ENCODE assay signal across 7 cellular contexts in genomic region chr19:2478756-2479555, GRCh38. TPM values are rescaled to one million over a fixed set of nuclear protein-coding genes. Genes with fewer than 3 reads are reported as not detected.
DNase-seq lines count a peak whose midpoint lies in the region; ATAC-seq and TF ChIP-seq lines count a peak whose summit lies in the region.

No MANE protein-coding gene starts in this region.

- H2AFZ ChIP-seq in mammary epithelial cell (ENCODE audit: low read depth, low read length): peak overlapping the region; percentile 13

- no TSS peak for BruUV-seq in mammary epithelial cell (replicated peaks; lab: Mats Ljungman, UMichigan)

- H3K79me2 ChIP-seq in mammary epithelial cell (ENCODE audit: insufficient read depth, low read length): peaks cover 38% of the 10 kb centered on the region

- ATAC-seq in HG03159 (IDR thresholded peaks at IDR 0.05; ENCODE audit: unreplicated experiment): no peak
- ATAC-seq in HG03139 (IDR thresholded peaks at IDR 0.05; ENCODE audit: unreplicated experiment): no peak

- peak overlapping the region; percentile 95 for H3K4me3 ChIP-seq in H7 (ENCODE audit: insufficient read depth, low read depth, low read length)
- H3K4me3 ChIP-seq in mammary epithelial cell (replicated peaks in 1 of 3; ENCODE audit: insufficient read depth in 1 of 3, low read depth in 2 of 3, low read length in 3 of 3): peak overlapping the region; percentile 84 to 98 (median 94)

- H4K20me1 ChIP-seq in mammary epithelial cell (ENCODE audit: insufficient read depth, low read length): peaks cover 10% of the 10 kb centered on the region

- WGBS in mammary epithelial cell (ENCODE audit: low coverage, missing lambda C conversion rate): 0% methylated on average over 2 of the region's 39 CpGs

- no peak for TF ChIP-seq CTCF in mammary epithelial cell (conservative IDR thresholded peaks at IDR 0.05 in 1 of 2, IDR thresholded peaks at IDR 0.05 in 1 of 2; ENCODE audit: extremely low read depth in 1 of 2, insufficient read depth in 1 of 2, low read depth in 1 of 2, low read length in 2 of 2)

- H3K36me3 ChIP-seq in H7 (replicated peaks; ENCODE audit: control insufficient read depth, insufficient read depth, low read length): peaks cover 2% of the 10 kb centered on the region; the same call in 1 of the 2 replicates
- H3K36me3 ChIP-seq in mammary epithelial cell (ENCODE audit: insufficient read depth, low read length): no peaks in the 10 kb centered on the region

- intact Hi-C loops in mammary epithelial cell (cut with micrococcal nuclease): loop anchor here (5.0 kb wide), 1 partner anchor 242 kb away; the partner anchor contains the start of genes PLEKHJ1 and SF3A2

- peak overlapping the region; percentile 99 for H3K4me2 ChIP-seq in mammary epithelial cell (ENCODE audit: insufficient read depth, low read depth, low read length)

- no peaks in the 10 kb centered on the region for H3K9me3 ChIP-seq in mammary epithelial cell (replicated peaks; ENCODE audit: insufficient read depth, low read length)

- H3K27me3 ChIP-seq in H7 (ENCODE audit: control insufficient read depth, insufficient read depth, low read length) (peaks cover 6% of the 10 kb centered on the region; the same call in 1 of the 2 replicates), mammary epithelial cell (ENCODE audit: insufficient read depth, low read length) (no peaks in the 10 kb centered on the region)

- peaks cover 23% of the 10 kb centered on the region for H3K4me1 ChIP-seq in mammary epithelial cell (ENCODE audit: insufficient read depth, low read length)

- H3K27ac ChIP-seq in mammary epithelial cell (ENCODE audit: insufficient read depth, low read depth, low read length): peak overlapping the region; percentile 45

- peak; percentile 90 for DNase-seq in H7
- DNase-seq in T1000 (lab: John Stamatoyannopoulos, UW): peak; percentile 66
- DNase-seq in mammary epithelial cell: peak; percentile 69
- peak; percentile 91 for DNase-seq in islet precursor cell
- DNase-seq in stimulated activated CD4-positive, alpha-beta T cell treated with anti-CD3 and anti-CD28 coated beads, Interleukin-1b, Interleukin-23, amount 100 ng/mL, for 48 hours: peak; percentile 58

- in situ Hi-C loops in mammary epithelial cell (cut with MboI; ENCODE audit: low sequenced_read_pairs in 2 of 2): loop anchor here (10.0 kb wide), 2 partner anchors 66 to 136 kb away; no protein-coding TSS in a partner anchor

- CTCF ChIA-PET in mammary epithelial cell (lab: Charles Lee; ENCODE audit: low non-redundant PET): interaction anchor here (0.5 to 0.9 kb wide), 3 partner anchors 40 to 80 kb away, joined by 3 to 5 read pairs (median 4); no protein-coding TSS in a partner anchor

- H3K9ac ChIP-seq in mammary epithelial cell (ENCODE audit: insufficient read depth, low read length): peak overlapping the region; percentile 54

- dilution Hi-C loops in mammary epithelial cell (cut with HindIII; ENCODE audit: low sequenced_read_pairs): no loop called here

RNA-seq across cellular contexts. Expression of gene GADD45B, which starts 3.0 kb away (rescaled TPM):
- 29.4 and 39.9 TPM in 2 replicates for total RNA-seq in H7 (2014; rRNA removed; shearing (Covaris generic))
- total RNA-seq in mammary epithelial cell: 10 to 100 TPM; 18.0 to 83.9 TPM
- 28.3 TPM for polyA plus RNA-seq in mammary epithelial cell
- 38.9 TPM for polyA minus RNA-seq in mammary epithelial cell

RNA-seq across cellular contexts. Expression of gene LMNB2, which starts 22.2 kb away (rescaled TPM):
- total RNA-seq in H7 (2014; rRNA removed; shearing (Covaris generic)): 204 and 229 TPM in 2 replicates
- 100 to 1,000 TPM in 1 of 2 donors, 10 to 100 TPM in 1; 42.0 to 108 TPM for total RNA-seq in mammary epithelial cell
- 78.9 TPM for polyA plus RNA-seq in mammary epithelial cell
- polyA minus RNA-seq in mammary epithelial cell: 98.4 TPM

RNA-seq across cellular contexts. Expression of gene TIMM13, which starts 51.6 kb away (rescaled TPM):
- total RNA-seq in H7 (2014; rRNA removed; shearing (Covaris generic)): 176 and 179 TPM in 2 replicates
- total RNA-seq in mammary epithelial cell: 100 to 1,000 TPM in 1 of 2 donors, 10 to 100 TPM in 1; 20.8 to 133 TPM
- polyA plus RNA-seq in mammary epithelial cell: 62.2 TPM
- polyA minus RNA-seq in mammary epithelial cell: 3.3 TPM
